ENCODE assay signal across 13 cellular contexts in genomic region chr10:28254290-28254985, GRCh38. TPM values are rescaled to one million over a fixed set of nuclear protein-coding genes. Genes with fewer than 3 reads are reported as not detected.
DNase-seq lines count a peak whose midpoint lies in the region; ATAC-seq, FAIRE-seq and TF ChIP-seq lines count a peak whose summit lies in the region.
"Had no signal": no experiment of that assay in that cellular context is flagged by ENCODE, and none has a peak within 500 bp of the region (broad histone marks: within the 10 kb centered on the region; RNA-seq: fewer than 3 reads in every experiment).

No MANE protein-coding gene starts in this region.

- H4K20me1 ChIP-seq in fibroblast of lung (ENCODE audit: control insufficient read depth, extremely low read depth, insufficient read depth, low read length) = no peaks in the 10 kb centered on the region

- H3K9ac ChIP-seq in fibroblast of lung (ENCODE audit: insufficient read depth, low read length) = no peak overlapping the region

- no peaks in the 10 kb centered on the region for H3K79me2 ChIP-seq in fibroblast of lung (ENCODE audit: control insufficient read depth, insufficient read depth, low read length)

- TF ChIP-seq POLR2A in spleen (IDR thresholded peaks at IDR 0.05) = no peak

- H3K9me3 ChIP-seq in fibroblast of lung (ENCODE audit: control insufficient read depth, insufficient read depth, low read depth, low read length) (no peaks in the 10 kb centered on the region), pancreas (no peaks in the 10 kb centered on the region), spleen (no peaks in the 10 kb centered on the region)

- no peak for TF ChIP-seq CTCF in fibroblast of lung (conservative IDR thresholded peaks at IDR 0.05 in 1 of 2, IDR thresholded peaks at IDR 0.05 in 1 of 2; ENCODE audit: low read depth in 1 of 2, low read length in 2 of 2)
- no peak for TF ChIP-seq CTCF in pancreas (IDR thresholded peaks at IDR 0.05)
- no peak for TF ChIP-seq CTCF in spleen (IDR thresholded peaks at IDR 0.05 in 8 of 11, conservative IDR thresholded peaks at IDR 0.05 in 3 of 11)

- H3K4me1 ChIP-seq in fibroblast of lung (ENCODE audit: control insufficient read depth, extremely low read depth, insufficient read depth, low read length) (no peaks in the 10 kb centered on the region), pancreas (peaks cover 0 to 12% (median under 1%) of the 10 kb centered on the region in 3 donors), spleen (peaks cover 0 to 12% (median 4%) of the 10 kb centered on the region in 6 donors)

- 35 to 42% methylated on average over 6 of the region's 6 CpGs for whole genome bisulfite sequencing in pancreas, 2 donors
- 41 to 46% (median 43%) methylated on average over 6 of the region's 6 CpGs for WGBS in spleen, 5 donors

- FAIRE-seq in pancreas (lab: Jason Lieb, UNC) = peak; percentile 47
- FAIRE-seq: kidney, TTC549 had no signal

- intact Hi-C loops in pancreas (cut with DNase I) = loop anchor here in 1 of 3 donors (5.0 kb wide), 1 partner anchor 128 kb away; no protein-coding TSS in a partner anchor
- intact Hi-C loops in spleen (cut with DNase I; ENCODE audit: low total_unique reads) = no loop called here

- in situ Hi-C loops in G401 (cut with HindIII; ENCODE audit: low sequenced_read_pairs) = no loop called here

- peak; percentile 71 to 82 (median 74) for ATAC-seq in pancreas
- ATAC-seq in HG03439 (IDR thresholded peaks at IDR 0.05; ENCODE audit: unreplicated experiment) = no peak
- ATAC-seq: activated T-cell treated with anti-CD3 and anti-CD28 coated beads, Interleukin-2, amount 50 U/mL, for 4 hours had no signal

- H3K4me3 ChIP-seq in fibroblast of lung (replicated peaks in 1 of 4; ENCODE audit: control extremely low read depth in 1 of 4, insufficient read depth in 1 of 4, low read depth in 3 of 4, low read length in 4 of 4) (no peak overlapping the region), pancreas (no peak overlapping the region), spleen (no peak overlapping the region)

- H3K4me2 ChIP-seq in fibroblast of lung (ENCODE audit: extremely low read depth, insufficient read depth, low read length) = no peak overlapping the region

- H3K27ac ChIP-seq in fibroblast of lung (ENCODE audit: insufficient read depth, low read length) (no peak overlapping the region), pancreas (peak overlapping the region in 1 of 4 donors; percentile 34), spleen (no peak overlapping the region)

- H3K27me3 ChIP-seq in fibroblast of lung (ENCODE audit: control insufficient read depth, insufficient read depth, low read length) = no peaks in the 10 kb centered on the region
- no peaks in the 10 kb centered on the region for H3K27me3 ChIP-seq in pancreas
- H3K27me3 ChIP-seq in spleen (replicated peaks in 1 of 7) = no peaks in the 10 kb centered on the region

- H3K36me3 ChIP-seq in fibroblast of lung (ENCODE audit: control insufficient read depth, insufficient read depth, low read length) (no peaks in the 10 kb centered on the region), pancreas (no peaks in the 10 kb centered on the region), spleen (no peaks in the 10 kb centered on the region)

- H2AFZ ChIP-seq in fibroblast of lung (ENCODE audit: low read length) = no peak overlapping the region

- DNase-seq in G401 (ENCODE audit: low spot score) (peak; percentile 77), NCI-H226 (peak; percentile 70), fibroblast of lung (ENCODE audit: low read depth in 2 of 2) (peak; percentile 13 to 92), pancreas (peak in 3 of 6 donors; percentile 26 to 28 (median 27)), NCI-H1092 treated with DMSO at 0.1 percent for 48 hours (lab: John Stamatoyannopoulos, UW) (no peak), spleen (no peak), 8988T (no peak)
- DNase-seq: activated T-cell treated with anti-CD3 and anti-CD28 coated beads, Interleukin-2, amount 50 U/mL, for 4 hours; effector memory CD4-positive, alpha-beta T cell; kidney; NCI-H1092 had no signal

RNA-seq across cellular contexts. Expression of gene MPP7, which starts 48.4 kb away (rescaled TPM):
- total RNA-seq in G401 (2014; rRNA removed; shearing (Covaris generic)) = 0.31 TPM in 1 of 2 replicates, not detected in the other
- total RNA-seq in fibroblast of lung = 0.51 and 0.99 TPM in 2 replicates
- 0.26 and 0.30 TPM in 2 replicates for polyA plus RNA-seq in fibroblast of lung
- 0.12 and 0.13 TPM in 2 replicates for polyA plus RNA-seq in fibroblast of lung (2012)
- polyA minus RNA-seq in fibroblast of lung (ENCODE audit: low replicate concordance) = not detected in 2 replicates
- 10 to 100 TPM; 13.3 to 21.6 (median 16.0) TPM for total RNA-seq in pancreas
- 1 to 10 TPM; 2.8 to 5.0 TPM for polyA plus RNA-seq in pancreas
- total RNA-seq in spleen = 10 to 100 TPM in 2 of 7 donors, 1 to 10 TPM in 5; 5.1 to 11.5 (median 8.4) TPM
- 1 to 10 TPM in 2 of 3 donors, under 1 TPM in 1; 0.48 to 1.2 (median 1.0) TPM for polyA plus RNA-seq in spleen

Comparison
In these comparisons a context has a peak if more than half of its experiments do, and no peak if none do; other contexts are left out.
1. DNase-seq: peak in G401 (single experiment), NCI-H226 (single experiment) and fibroblast of lung (2 of 2); none in NCI-H1092 treated with DMSO at 0.1 percent for 48 hours (single experiment), spleen (single experiment) and 8988T (single experiment).